8 cellular contexts compared by ENCODE assay signal in genomic region chr6:108848116-108848868, GRCh38. TPM values are rescaled to one million over a fixed set of nuclear protein-coding genes. Genes with fewer than 3 reads are reported as not detected.
DNase-seq lines count a peak whose midpoint lies in the region; ATAC-seq, FAIRE-seq and TF ChIP-seq lines count a peak whose summit lies in the region.

A gene with protein sequence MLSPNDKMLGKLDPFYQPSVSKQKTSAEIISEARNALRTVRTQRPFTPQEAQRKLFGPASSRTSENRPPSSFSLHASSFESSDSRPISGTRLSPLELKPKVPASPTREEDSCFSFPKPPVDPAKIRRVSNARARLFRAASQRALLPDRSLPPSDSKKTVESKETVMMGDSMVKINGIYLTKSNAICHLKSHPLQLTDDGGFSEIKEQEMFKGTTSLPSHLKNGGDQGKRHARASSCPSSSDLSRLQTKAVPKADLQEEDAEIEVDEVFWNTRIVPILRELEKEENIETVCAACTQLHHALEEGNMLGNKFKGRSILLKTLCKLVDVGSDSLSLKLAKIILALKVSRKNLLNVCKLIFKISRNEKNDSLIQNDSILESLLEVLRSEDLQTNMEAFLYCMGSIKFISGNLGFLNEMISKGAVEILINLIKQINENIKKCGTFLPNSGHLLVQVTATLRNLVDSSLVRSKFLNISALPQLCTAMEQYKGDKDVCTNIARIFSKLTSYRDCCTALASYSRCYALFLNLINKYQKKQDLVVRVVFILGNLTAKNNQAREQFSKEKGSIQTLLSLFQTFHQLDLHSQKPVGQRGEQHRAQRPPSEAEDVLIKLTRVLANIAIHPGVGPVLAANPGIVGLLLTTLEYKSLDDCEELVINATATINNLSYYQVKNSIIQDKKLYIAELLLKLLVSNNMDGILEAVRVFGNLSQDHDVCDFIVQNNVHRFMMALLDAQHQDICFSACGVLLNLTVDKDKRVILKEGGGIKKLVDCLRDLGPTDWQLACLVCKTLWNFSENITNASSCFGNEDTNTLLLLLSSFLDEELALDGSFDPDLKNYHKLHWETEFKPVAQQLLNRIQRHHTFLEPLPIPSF (plus strand): TSS chr6:108848422. CDS start chr6:108854268, 5,846 bp downstream.

- peak within 1 kb of the TSS; percentile 19 for H3K27ac ChIP-seq in endothelial cell of umbilical vein (ENCODE audit: insufficient read depth, low read depth, low read length)

- BruUV-seq in endothelial cell of umbilical vein (replicated peaks; lab: Mats Ljungman, UMichigan): no TSS peak

- H3K9me3 ChIP-seq in NT2/D1 (ENCODE audit: insufficient read depth, low read length) (no peaks in the 10 kb centered on the region), endothelial cell of umbilical vein (replicated peaks; ENCODE audit: control insufficient read depth, insufficient read depth, low read length) (no peaks in the 10 kb centered on the region)

- no peak for TF ChIP-seq CTCF in endothelial cell of umbilical vein (IDR thresholded peaks at IDR 0.05; ENCODE audit: extremely low read depth in 1 of 2, insufficient read depth in 1 of 2, low read depth in 1 of 2, low read length in 2 of 2)

- H3K9ac ChIP-seq in NT2/D1 (ENCODE audit: insufficient read length, low read depth) (peak within 1 kb of the TSS; percentile 82), endothelial cell of umbilical vein (replicated peaks; ENCODE audit: extremely low read depth, insufficient read depth, low read length) (peak within 1 kb of the TSS; percentile 50)

- TF ChIP-seq POLR2A in endothelial cell of umbilical vein (IDR thresholded peaks at IDR 0.05; ENCODE audit: low read depth, low read length): peak; percentile 67

- peak; percentile 98 for ATAC-seq in GM21390 (IDR thresholded peaks at IDR 0.05; ENCODE audit: unreplicated experiment)

- FAIRE-seq in endothelial cell of umbilical vein (lab: Jason Lieb, UNC): peak; percentile 96

- CTCF ChIA-PET in endothelial cell of umbilical vein (lab: Charles Lee): interaction anchor here (0.6 to 1.8 kb wide), 14 partner anchors 10 to 325 kb away, joined by 3 to 11 read pairs (median 4); no protein-coding TSS in a partner anchor

- H3K36me3 ChIP-seq in NT2/D1 (ENCODE audit: insufficient read depth, insufficient read length, low read length) (no peaks in the 10 kb centered on the region), endothelial cell of umbilical vein (ENCODE audit: control insufficient read depth in 2 of 2, extremely low read depth in 1 of 2, insufficient read depth in 2 of 2, low read length in 2 of 2) (no peaks in the 10 kb centered on the region)

- intact Hi-C loops in endothelial cell of umbilical vein (cut with micrococcal nuclease): loop anchor here (10.0 kb wide), 1 partner anchor 537 kb away; the partner anchor contains the start of gene CD164

- dilution Hi-C loops in endothelial cell of umbilical vein (cut with MboI; ENCODE audit: extremely low pct_ligation_motif_present, low sequenced_read_pairs): no loop called here

- H3K4me2 ChIP-seq in endothelial cell of umbilical vein (ENCODE audit: insufficient read depth, low read length): peak within 1 kb of the TSS; percentile 68

- POLR2A ChIA-PET in endothelial cell of umbilical vein (lab: Charles Lee): no interaction called here

- H3K27me3 ChIP-seq in NT2/D1 (ENCODE audit: insufficient read depth, insufficient read length) (no peaks in the 10 kb centered on the region), endothelial cell of umbilical vein (ENCODE audit: control insufficient read depth in 2 of 2, insufficient read depth in 2 of 2, low read length in 2 of 2) (no peaks in the 10 kb centered on the region)

- H3K9me1 ChIP-seq in endothelial cell of umbilical vein (replicated peaks; ENCODE audit: control insufficient read depth, extremely low read depth, insufficient read depth, low read length): no peaks in the 10 kb centered on the region

- no peaks in the 10 kb centered on the region for H4K20me1 ChIP-seq in endothelial cell of umbilical vein (replicated peaks; ENCODE audit: control insufficient read depth, extremely low read depth, insufficient read depth, low read length)

- H3K4me3 ChIP-seq in NT2/D1 (ENCODE audit: insufficient read length, low read depth): peak within 1 kb of the TSS; percentile 76
- peak within 1 kb of the TSS; percentile 34 to 81 (median 62) for H3K4me3 ChIP-seq in endothelial cell of umbilical vein (replicated peaks in 1 of 3; ENCODE audit: insufficient read depth in 1 of 3, low read depth in 1 of 3, low read length in 3 of 3)

- no peaks in the 10 kb centered on the region for H3K4me1 ChIP-seq in NT2/D1 (ENCODE audit: insufficient read depth, insufficient read length)
- peaks cover 6% of the 10 kb centered on the region for H3K4me1 ChIP-seq in endothelial cell of umbilical vein (ENCODE audit: control insufficient read depth, extremely low read depth, insufficient read depth, low read length)

- peak; percentile 53 for DNase-seq in COR-L47 (lab: John Stamatoyannopoulos, UW)
- peak in 75 of 76 experiments; percentile 60 to 99 (median 94) for DNase-seq in HUDEP-2 (lab: John Stamatoyannopoulos, UW; ENCODE audit: unreplicated experiment in 76 of 76)
- peak; percentile 71 for DNase-seq in NT2/D1 (ENCODE audit: low read depth, low spot score)
- DNase-seq in activated CD8-positive, alpha-beta memory T cell treated with anti-CD3 and anti-CD28 coated beads, Interleukin-2, amount 50 U/mL, for 48 hours: peak; percentile 97
- DNase-seq in endothelial cell of umbilical vein (ENCODE audit: low read depth, low spot score): peak; percentile 89
- DNase-seq in midbrain (lab: John Stamatoyannopoulos, UW): peak; percentile 94
- peak; percentile 87 to 88 for DNase-seq in stimulated activated CD8-positive, alpha-beta memory T cell treated with anti-CD3 and anti-CD28 coated beads, Interleukin-15, amount 100 ng/mL, for 48 hours (ENCODE audit: low read depth in 2 of 2)

- no peaks in the 10 kb centered on the region for H3K79me2 ChIP-seq in endothelial cell of umbilical vein (ENCODE audit: control insufficient read depth, insufficient read depth, low read length)

- peak within 1 kb of the TSS; percentile 98 for H2AFZ ChIP-seq in endothelial cell of umbilical vein (ENCODE audit: low read depth, low read length)

TF ChIP-seq in endothelial cell of umbilical vein, 7 proteins besides CTCF, POLR2A, EP300 and RAD21:
- TF ChIP-seq MYC (IDR thresholded peaks at IDR 0.05; ENCODE audit: low read depth, low read length): no peak
- no peak for TF ChIP-seq JUN (IDR thresholded peaks at IDR 0.05; ENCODE audit: borderline replicate concordance, insufficient read depth, insufficient read length, low read depth)
- TF ChIP-seq, protein P1, sequence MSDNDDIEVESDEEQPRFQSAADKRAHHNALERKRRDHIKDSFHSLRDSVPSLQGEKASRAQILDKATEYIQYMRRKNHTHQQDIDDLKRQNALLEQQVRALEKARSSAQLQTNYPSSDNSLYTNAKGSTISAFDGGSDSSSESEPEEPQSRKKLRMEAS (IDR thresholded peaks at IDR 0.05; ENCODE audit: insufficient read depth, insufficient read length): no peak
- TF ChIP-seq POLR2AphosphoS5 (IDR thresholded peaks at IDR 0.05; ENCODE audit: insufficient read depth, low read depth, low read length): no peak
- TF ChIP-seq EZH2 (IDR thresholded peaks at IDR 0.05; ENCODE audit: borderline replicate concordance, low read depth, low read length, severe bottlenecking): no peak
- TF ChIP-seq GATA2 (IDR thresholded peaks at IDR 0.05; ENCODE audit: insufficient read depth, insufficient read length, low read depth, low read length): no peak
- TF ChIP-seq FOS (IDR thresholded peaks at IDR 0.05; ENCODE audit: borderline replicate concordance, insufficient read depth, low read length): no peak

RNA-seq across cellular contexts. Expression of the gene that starts here (rescaled TPM):
- 3.7 and 3.9 TPM in 2 replicates for total RNA-seq in endothelial cell of umbilical vein
- 1.6 and 1.7 TPM in 2 replicates for polyA plus RNA-seq in endothelial cell of umbilical vein
- 3.0 and 3.1 TPM in 2 replicates for polyA plus RNA-seq in endothelial cell of umbilical vein (2011; cell fraction: cytosol; rRNA removed)
- polyA plus RNA-seq in endothelial cell of umbilical vein (2011; cell fraction: nucleus; rRNA removed): 3.6 and 3.7 TPM in 2 replicates
- 3.5 TPM in 2 replicates for polyA plus RNA-seq in endothelial cell of umbilical vein (2012)
- 3.3 and 3.4 TPM in 2 replicates for polyA minus RNA-seq in endothelial cell of umbilical vein
- 1.8 TPM for polyA minus RNA-seq in endothelial cell of umbilical vein (2011; cell fraction: cytosol; rRNA and poly(A)+ RNA removed)
- polyA minus RNA-seq in endothelial cell of umbilical vein (2011; cell fraction: nucleus; rRNA and poly(A)+ RNA removed): 2.4 and 4.6 TPM in 2 replicates

Comparison
In these comparisons a context has a peak if more than half of its experiments do, and no peak if none do; other contexts are left out.
1. Peak in every context shown above with its lines: DNase-seq, ATAC-seq, H3K4me3 ChIP-seq and H3K27ac ChIP-seq.